In the genomic region with DNA sequence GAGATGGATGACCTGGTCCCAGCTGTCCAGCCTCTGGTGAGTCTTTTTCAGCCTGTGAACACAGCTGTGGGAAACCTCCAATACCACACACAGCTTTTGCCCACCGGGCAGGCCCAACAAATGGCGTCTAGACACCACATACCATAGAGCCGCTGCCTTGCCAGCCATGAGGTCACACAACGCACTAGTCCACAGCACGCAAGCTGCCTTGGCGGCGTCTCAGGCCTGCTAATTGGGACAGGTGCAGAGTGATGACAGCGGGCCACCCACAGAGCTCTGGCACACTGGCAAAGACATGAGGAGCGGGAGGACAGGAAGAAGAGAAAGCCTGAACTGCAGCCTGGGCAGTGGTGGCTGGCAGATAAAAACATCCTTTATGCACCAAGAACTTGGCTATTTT, we compare ENCODE assay signal across 21 cellular contexts.
A peak's percentile ranks its signal among the peaks of the same experiment; 100 is the strongest.
DNase-seq lines count a peak whose midpoint lies in the region; ATAC-seq and TF ChIP-seq lines count a peak whose summit lies in the region.
"Had no signal": no experiment of that assay in that cellular context is flagged by ENCODE, and none has a peak within 500 bp of the region (broad histone marks: within the 10 kb centered on the region; RNA-seq: fewer than 3 reads in every experiment).

No MANE protein-coding gene starts in this region.

- no peaks in the 10 kb centered on the region for H3K36me3 ChIP-seq in Peyer's patch
- H3K36me3 ChIP-seq: neural progenitor cell, stomach, tibial nerve had no signal

- H3K4me3 Mint-ChIP-seq in activated B cell treated with CpG ODN at 0.5 μM for 24 hours (no peak overlapping the region), nephron (peak overlapping the region in 1 of 3 experiments; percentile 7)
- H3K4me3 Mint-ChIP-seq: activated naive CD4-positive, alpha-beta T cell treated with anti-CD3 and anti-CD28 coated beads for 36 hours; activated T-cell treated with anti-CD3 and anti-CD28 coated beads, Interleukin-2, amount 50 U/mL, for 72 hours; CD4-positive, alpha-beta T cell; neural progenitor cell had no signal

- H3K9me3 ChIP-seq in Peyer's patch = no peaks in the 10 kb centered on the region
- H3K9me3 ChIP-seq: stomach, tibial nerve had no signal

- no peak overlapping the region for H3K4me3 ChIP-seq in Peyer's patch
- H3K4me3 ChIP-seq: hepatocyte, neural progenitor cell, stomach, tibial nerve had no signal

- no peak overlapping the region for H3K27ac ChIP-seq in Peyer's patch
- H3K27ac ChIP-seq: hepatocyte, neural progenitor cell, RWPE1, stomach, tibial nerve had no signal

- intact Hi-C loops in activated B cell treated with CpG ODN at 0.5 μM for 24 hours (cut with micrococcal nuclease) = loop anchor here (5.0 kb wide), 1 partner anchor 552 kb away; no protein-coding TSS in a partner anchor

- no peaks in the 10 kb centered on the region for H3K4me1 ChIP-seq in Peyer's patch
- H3K4me1 ChIP-seq: neural progenitor cell, stomach had no signal

- POLR2A ChIA-PET in activated B cell treated with CpG ODN at 0.5 μM for 24 hours (lab: Charles Lee) = no interaction called here

- no peak for TF ChIP-seq CTCF in activated B cell treated with CpG ODN at 0.5 μM for 24 hours (IDR thresholded peaks at IDR 0.05)
- no peak for TF ChIP-seq CTCF in nephron (IDR thresholded peaks at IDR 0.05; ENCODE audit: unreplicated experiment in 3 of 3)
- no peak for TF ChIP-seq CTCF in Peyer's patch (IDR thresholded peaks at IDR 0.05)

- no peaks in the 10 kb centered on the region for H3K27me3 ChIP-seq in Peyer's patch
- H3K27me3 ChIP-seq: hepatocyte, neural progenitor cell, stomach, tibial nerve had no signal

- H3K27ac Mint-ChIP-seq in activated B cell treated with CpG ODN at 0.5 μM for 24 hours (peak overlapping the region; percentile 9), nephron (peak overlapping the region; percentile 9 to 77 (median 23))
- H3K27ac Mint-ChIP-seq: activated naive CD4-positive, alpha-beta T cell treated with anti-CD3 and anti-CD28 coated beads for 36 hours; activated T-cell treated with anti-CD3 and anti-CD28 coated beads, Interleukin-2, amount 50 U/mL, for 72 hours; CD4-positive, alpha-beta T cell; neural progenitor cell had no signal

- ATAC-seq in activated B cell treated with CpG ODN at 0.5 μM for 24 hours (ENCODE audit: low read depth) = no peak
- ATAC-seq in HG03039 (IDR thresholded peaks at IDR 0.05; ENCODE audit: unreplicated experiment) = no peak
- no peak for ATAC-seq in HG03432 (IDR thresholded peaks at IDR 0.05; ENCODE audit: unreplicated experiment)
- no peak for ATAC-seq in GM19395 (IDR thresholded peaks at IDR 0.05; ENCODE audit: unreplicated experiment)
- ATAC-seq: activated T-cell treated with anti-CD3 and anti-CD28 coated beads, Interleukin-2, amount 50 U/mL, for 72 hours had no signal

- CTCF ChIA-PET in activated B cell treated with CpG ODN at 0.5 μM for 24 hours (lab: Charles Lee) = no interaction called here

- H3K27me3 Mint-ChIP-seq in activated B cell treated with CpG ODN at 0.5 μM for 24 hours (peaks cover 3% of the 10 kb centered on the region), nephron (ENCODE audit: low read depth) (no peaks in the 10 kb centered on the region)

- H3K4me1 Mint-ChIP-seq in activated B cell treated with CpG ODN at 0.5 μM for 24 hours (no peaks in the 10 kb centered on the region), nephron (peaks cover 20% of the 10 kb centered on the region)
- H3K4me1 Mint-ChIP-seq: neural progenitor cell had no signal

- H3K9me3 Mint-ChIP-seq in activated B cell treated with CpG ODN at 0.5 μM for 24 hours = no peaks in the 10 kb centered on the region
- no peaks in the 10 kb centered on the region for H3K9me3 Mint-ChIP-seq in nephron
- H3K9me3 Mint-ChIP-seq: activated naive CD4-positive, alpha-beta T cell treated with anti-CD3 and anti-CD28 coated beads for 36 hours; activated T-cell treated with anti-CD3 and anti-CD28 coated beads, Interleukin-2, amount 50 U/mL, for 72 hours; CD4-positive, alpha-beta T cell; neural progenitor cell had no signal

- DNase-seq in COR-L47 (lab: John Stamatoyannopoulos, UW) = peak; percentile 91
- peak; percentile 97 for DNase-seq in LHCN-M2 (ENCODE audit: low read depth)
- no peak for DNase-seq in activated B cell treated with CpG ODN at 0.5 μM for 24 hours
- no peak for DNase-seq in Peyer's patch
- DNase-seq: activated naive CD4-positive, alpha-beta T cell treated with anti-CD3 and anti-CD28 coated beads for 36 hours; activated T-cell treated with anti-CD3 and anti-CD28 coated beads, Interleukin-2, amount 50 U/mL, for 72 hours; CD4-positive, alpha-beta T cell; DMS53; Karpas-422; NCI-H2029; NCI-H524; stomach; SW 1271 had no signal

- TF ChIP-seq POLR2A in Peyer's patch (IDR thresholded peaks at IDR 0.05) = no peak

- H3K36me3 Mint-ChIP-seq in activated B cell treated with CpG ODN at 0.5 μM for 24 hours (ENCODE audit: low read depth) (no peaks in the 10 kb centered on the region), nephron (ENCODE audit: low read depth) (no peaks in the 10 kb centered on the region)
- H3K36me3 Mint-ChIP-seq: neural progenitor cell had no signal

Comparison
In these comparisons a context has a peak if more than half of its experiments do, and no peak if none do; other contexts are left out.
1. DNase-seq: peak in COR-L47 (single experiment) and LHCN-M2 (single experiment); none in activated B cell treated with CpG ODN at 0.5 μM for 24 hours (single experiment) and Peyer's patch (0 of 3).